In genomic region chr9:126208359-126208758, GRCh38 we compare ENCODE assay signal across 5 cellular contexts.
"Had no signal": no experiment of that assay in that cellular context is flagged by ENCODE, and none has a peak within 500 bp of the region (broad histone marks: within the 10 kb centered on the region; RNA-seq: fewer than 3 reads in every experiment).

No MANE protein-coding gene starts in this region.

- H2AFZ ChIP-seq: GM23338 had no signal

- DNase-seq: H9, HCEC 1CT, IMR-90 had no signal

- H3K4me2 ChIP-seq: GM23338 had no signal

- H3K4me3 ChIP-seq: GM23338, K562 had no signal
